ENCODE assay signal across 13 cellular contexts in genomic region chr15:64112904-64113303, GRCh38. TPM values are rescaled to one million over a fixed set of nuclear protein-coding genes. Genes with fewer than 3 reads are reported as not detected.
A peak's percentile ranks its signal among the peaks of the same experiment; 100 is the strongest.
DNase-seq lines count a peak whose midpoint lies in the region; ATAC-seq, FAIRE-seq and TF ChIP-seq lines count a peak whose summit lies in the region.
"Had no signal": no experiment of that assay in that cellular context is flagged by ENCODE, and none has a peak within 500 bp of the region (broad histone marks: within the 10 kb centered on the region; RNA-seq: fewer than 3 reads in every experiment).

No MANE protein-coding gene starts in this region.

- H3K4me1 Mint-ChIP-seq in nephron progenitor cell: peaks cover 29% of the 10 kb centered on the region

- DNase-seq in ELR (ENCODE audit: low read depth) (peak; percentile 8), MV-4-11 (lab: John Stamatoyannopoulos, UW) (peak; percentile 81), dedifferentiated amniotic fluid mesenchymal stem cell (ENCODE audit: extremely low spot score) (peak; percentile 70), nephron progenitor cell (no peak), kidney (no peak), NCI-H146 treated with DMSO at 0.1 percent for 48 hours (lab: John Stamatoyannopoulos, UW; ENCODE audit: unreplicated experiment) (no peak)
- DNase-seq: DMS153, MG63 had no signal

- peaks cover 41% of the 10 kb centered on the region for H3K36me3 Mint-ChIP-seq in nephron progenitor cell (ENCODE audit: low read depth)

- H3K9me3 Mint-ChIP-seq in nephron progenitor cell: no peaks in the 10 kb centered on the region

- H3K4me3 ChIP-seq in kidney (ENCODE audit: low read length in 2 of 2): no peak overlapping the region
- H3K4me3 ChIP-seq: MG63, vagina had no signal

- FAIRE-seq in kidney (lab: Jason Lieb, UNC): no peak

- peaks cover 6 to 17% of the 10 kb centered on the region in 2 donors for H3K36me3 ChIP-seq in kidney (ENCODE audit: control insufficient read depth in 1 of 2, insufficient read depth in 2 of 2, low read length in 2 of 2)

- no peak for TF ChIP-seq POLR2A in GM18505 (IDR thresholded peaks at IDR 0.05; ENCODE audit: borderline replicate concordance, extremely low read depth, insufficient read depth, insufficient read length)

- H3K9ac ChIP-seq in kidney (ENCODE audit: low read length in 2 of 2): no peak overlapping the region
- H3K9ac ChIP-seq: parathyroid adenoma had no signal

- peak overlapping the region in 1 of 2 donors; percentile 33 for H3K27ac ChIP-seq in kidney (ENCODE audit: low read depth in 2 of 2, low read length in 2 of 2)
- H3K27ac ChIP-seq: parathyroid adenoma, vagina had no signal

- ATAC-seq in GM18505 (IDR thresholded peaks at IDR 0.05; ENCODE audit: unreplicated experiment) (no peak), HG02642 (IDR thresholded peaks at IDR 0.05; ENCODE audit: poor library complexity, unreplicated experiment) (no peak)

- no peaks in the 10 kb centered on the region for H3K9me3 ChIP-seq in kidney (ENCODE audit: control insufficient read depth in 1 of 2, low read length in 2 of 2)
- H3K9me3 ChIP-seq: MG63, vagina had no signal

- intact Hi-C loops in kidney (cut with DNase I): no loop called here

- no peaks in the 10 kb centered on the region for H3K27me3 Mint-ChIP-seq in nephron progenitor cell (ENCODE audit: low read depth, poor library complexity)
- H3K27me3 Mint-ChIP-seq: activated naive CD8-positive, alpha-beta T cell had no signal

- peaks cover 10 to 15% of the 10 kb centered on the region in 2 donors for H3K4me1 ChIP-seq in kidney (ENCODE audit: control insufficient read depth in 1 of 2, insufficient read depth in 1 of 2, low read depth in 1 of 2, low read length in 2 of 2)

- H3K4me3 Mint-ChIP-seq in nephron progenitor cell: no peak overlapping the region
- H3K4me3 Mint-ChIP-seq: activated naive CD8-positive, alpha-beta T cell had no signal

- TF ChIP-seq CTCF in nephron progenitor cell (IDR thresholded peaks at IDR 0.05) (no peak), kidney (IDR thresholded peaks at IDR 0.05; ENCODE audit: borderline replicate concordance, extremely low read depth, insufficient read depth) (no peak)

- peak overlapping the region; percentile 62 for H3K27ac Mint-ChIP-seq in nephron progenitor cell

RNA-seq across cellular contexts. Expression of gene SNX1, which starts 17.1 kb away (rescaled TPM):
- 148 TPM for total RNA-seq in kidney
- 81.2 TPM for polyA plus RNA-seq in kidney (ENCODE audit: insufficient read depth, low read depth, low replicate concordance)

RNA-seq across cellular contexts. Expression of gene CIAO2A, which starts 19.3 kb away (rescaled TPM):
- 41.6 TPM for total RNA-seq in kidney
- 92.4 TPM for polyA plus RNA-seq in kidney (ENCODE audit: insufficient read depth, low read depth, low replicate concordance)

RNA-seq across cellular contexts. Expression of gene SNX22, which starts 38.6 kb away (rescaled TPM):
- 4.6 TPM for total RNA-seq in kidney
- polyA plus RNA-seq in kidney (ENCODE audit: insufficient read depth, low read depth, low replicate concordance): 1.1 TPM
- total RNA-seq: vagina had no signal

RNA-seq across cellular contexts. Expression of gene PPIB, which starts 49.9 kb away (rescaled TPM):
- 484 TPM for total RNA-seq in kidney
- polyA plus RNA-seq in kidney (ENCODE audit: insufficient read depth, low read depth, low replicate concordance): 705 TPM

Comparison
In these comparisons a context has a peak if more than half of its experiments do, and no peak if none do; other contexts are left out.
1. DNase-seq: peak in ELR (single experiment), MV-4-11 (single experiment) and dedifferentiated amniotic fluid mesenchymal stem cell (single experiment); none in nephron progenitor cell (single experiment), kidney (single experiment) and NCI-H146 treated with DMSO at 0.1 percent for 48 hours (single experiment).